ENCODE assay signal across 9 cellular contexts in genomic region chr7:158432369-158433270, GRCh38.
A peak's percentile ranks its signal among the peaks of the same experiment; 100 is the strongest.
DNase-seq lines count a peak whose midpoint lies in the region; ATAC-seq, FAIRE-seq and TF ChIP-seq lines count a peak whose summit lies in the region.
"Had no signal": no experiment of that assay in that cellular context is flagged by ENCODE, and none has a peak within 500 bp of the region (broad histone marks: within the 10 kb centered on the region; RNA-seq: fewer than 3 reads in every experiment).

No MANE protein-coding gene starts in this region.

- peak overlapping the region; percentile 12 for H3K27ac Mint-ChIP-seq in neural progenitor cell
- H3K27ac Mint-ChIP-seq: activated CD4-positive, alpha-beta T cell treated with anti-CD3 and anti-CD28 coated beads, Interleukin-2, amount 10 ng/mL, durations not matched to agents 7 days and 5 days had no signal

- no peaks in the 10 kb centered on the region for H3K79me2 ChIP-seq in K562 (ENCODE audit: control insufficient read depth, insufficient read depth, low read length)
- no peaks in the 10 kb centered on the region for H3K79me2 ChIP-seq in neural progenitor cell (ENCODE audit: low read depth)

- 0 out of 2 replicates have a peak, but pooled peaks cover 7% of the 10 kb centered on the region for H4K20me1 ChIP-seq in K562 (replicated peaks; ENCODE audit: control insufficient read depth, insufficient read depth, low read length)
- no peaks in the 10 kb centered on the region for H4K20me1 ChIP-seq in neural progenitor cell (ENCODE audit: low read depth)

- H3K4me2 ChIP-seq in K562 (ENCODE audit: insufficient read depth, low read length) (no peak overlapping the region), neural progenitor cell (no peak overlapping the region)

- CTCF ChIA-PET in K562 (lab: Yijun Ruan, JAX; ENCODE audit: low intra/inter-chr PET ratio): no interaction called here

- TF ChIP-seq CTCF in K562 (IDR thresholded peaks at IDR 0.05 in 2 of 3, conservative IDR thresholded peaks at IDR 0.05 in 1 of 3; ENCODE audit: insufficient read depth in 2 of 3, low read depth in 1 of 3, low read length in 3 of 3) (no peak), neural progenitor cell (IDR thresholded peaks at IDR 0.05) (no peak)

- peaks cover 2% of the 10 kb centered on the region for H3K9me3 Mint-ChIP-seq in neural progenitor cell
- H3K9me3 Mint-ChIP-seq: activated CD4-positive, alpha-beta T cell treated with anti-CD3 and anti-CD28 coated beads, Interleukin-2, amount 10 ng/mL, durations not matched to agents 7 days and 5 days had no signal

- no peak for TF ChIP-seq POLR2A in K562 (conservative IDR thresholded peaks at IDR 0.05)

- H3K36me3 Mint-ChIP-seq in neural progenitor cell: no peaks in the 10 kb centered on the region

- FAIRE-seq in K562 (lab: Jason Lieb, UNC): no peak

- no peak overlapping the region for H3K9ac ChIP-seq in K562 (ENCODE audit: insufficient read depth in 1 of 2, low read depth in 2 of 2, low read length in 2 of 2)
- H3K9ac ChIP-seq in neural progenitor cell: no peak overlapping the region

- no peak for TF ChIP-seq EP300 in K562 (IDR thresholded peaks at IDR 0.05; ENCODE audit: low read length)

- H3K9me3 ChIP-seq in K562 (replicated peaks; ENCODE audit: control insufficient read depth, insufficient read depth, low read depth, low read length) (no peaks in the 10 kb centered on the region), neural progenitor cell (ENCODE audit: low read depth) (no peaks in the 10 kb centered on the region)

- in situ Hi-C loops in K562 (cut with MboI): no loop called here

- no peaks in the 10 kb centered on the region for H3F3A ChIP-seq in neural progenitor cell (ENCODE audit: low read depth)

- no peaks in the 10 kb centered on the region for H3K9me1 ChIP-seq in K562 (ENCODE audit: control insufficient read depth, insufficient read depth, low read length)

- TF ChIP-seq RAD21 in K562 (CRISPR knock-in tag; conservative IDR thresholded peaks at IDR 0.05 in 1 of 2, IDR thresholded peaks at IDR 0.05 in 1 of 2): no peak

- under 1% methylated on average over 17 of the region's 17 CpGs for WGBS in K562 (ENCODE audit: insufficient coverage, low coverage, missing lambda C conversion rate)

- no peak overlapping the region for H3K4me3 Mint-ChIP-seq in neural progenitor cell
- H3K4me3 Mint-ChIP-seq: activated CD4-positive, alpha-beta T cell treated with anti-CD3 and anti-CD28 coated beads, Interleukin-2, amount 10 ng/mL, durations not matched to agents 7 days and 5 days had no signal

- BruUV-seq in K562 (replicated peaks; lab: Mats Ljungman, UMichigan): no TSS peak

- H3K4me3 ChIP-seq in K562: no peak overlapping the region
- H3K4me3 ChIP-seq in neural progenitor cell: no peak overlapping the region

- H3K27ac ChIP-seq in K562 (ENCODE audit: extremely low read depth, low read depth, low read length) (no peak overlapping the region), neural progenitor cell (no peak overlapping the region)

- ATAC-seq in K562 (no peak; the same call in 1 of the 3 replicates), sciatic nerve (no peak), HG03175 (IDR thresholded peaks at IDR 0.05; ENCODE audit: unreplicated experiment) (no peak), HG02981 (IDR thresholded peaks at IDR 0.05; ENCODE audit: unreplicated experiment) (no peak)

- H3K36me3 ChIP-seq in K562 (ENCODE audit: control insufficient read depth, insufficient read depth, low read length) (no peaks in the 10 kb centered on the region), neural progenitor cell (no peaks in the 10 kb centered on the region)

- H2AFZ ChIP-seq in K562 (ENCODE audit: low read depth, low read length): no peak overlapping the region
- no peak overlapping the region for H2AFZ ChIP-seq in neural progenitor cell (replicated peaks)

- peaks cover 4% of the 10 kb centered on the region for H3K27me3 Mint-ChIP-seq in neural progenitor cell (ENCODE audit: insufficient read depth, low read depth)

- intact Hi-C loops in K562 (cut with micrococcal nuclease) (no loop called here), sciatic nerve (cut with DNase I) (no loop called here)

- peak; percentile 98 for DNase-seq in DMS53 treated with DMSO at 0.1 percent for 48 hours (lab: John Stamatoyannopoulos, UW; ENCODE audit: unreplicated experiment)
- DNase-seq in NCI-H2029 treated with DMSO at 0.1 percent for 48 hours (lab: John Stamatoyannopoulos, UW): peak; percentile 98
- no peak for DNase-seq in K562 (ENCODE audit: extremely low read depth in 1 of 4, low spot score in 3 of 4)
- DNase-seq in neural progenitor cell (ENCODE audit: low spot score): no peak
- DNase-seq in sciatic nerve (ENCODE audit: low spot score): no peak
- DNase-seq in T-helper 2 cell: no peak
- DNase-seq: activated CD4-positive, alpha-beta T cell treated with anti-CD3 and anti-CD28 coated beads, Interleukin-2, amount 10 ng/mL, durations not matched to agents 7 days and 5 days had no signal

- peaks cover 20 to 50% of the 10 kb centered on the region in 2 experiments for H3K27me3 ChIP-seq in K562 (ENCODE audit: control insufficient read depth in 2 of 2, insufficient read depth in 2 of 2, low read length in 2 of 2)
- H3K27me3 ChIP-seq in neural progenitor cell: no peaks in the 10 kb centered on the region

- H3K4me1 ChIP-seq in K562 (replicated peaks in 1 of 2; ENCODE audit: control insufficient read depth in 2 of 2, insufficient read depth in 2 of 2, low read length in 2 of 2): peaks cover 0 to 6% of the 10 kb centered on the region in 2 experiments; a peak in 2 of 5 replicates
- H3K4me1 ChIP-seq in neural progenitor cell: no peaks in the 10 kb centered on the region

- H3K4me1 Mint-ChIP-seq in neural progenitor cell: peaks cover 15% of the 10 kb centered on the region
- H3K4me1 Mint-ChIP-seq: activated CD4-positive, alpha-beta T cell treated with anti-CD3 and anti-CD28 coated beads, Interleukin-2, amount 10 ng/mL, durations not matched to agents 7 days and 5 days had no signal

- POLR2A ChIA-PET in K562 (lab: Yijun Ruan, JAX): interaction anchor here (0.7 to 1.0 kb wide), 2 partner anchors 13 to 40 kb away, joined by 3 read pairs; no protein-coding TSS in a partner anchor

TF ChIP-seq in K562, 482 proteins besides CTCF, POLR2A, EP300 and RAD21 (continues in another document):
- TF ChIP-seq ZBTB49 (CRISPR knock-in tag; IDR thresholded peaks at IDR 0.05; ENCODE audit: borderline replicate concordance) (no peak), ZSCAN32 (CRISPR knock-in tag; IDR thresholded peaks at IDR 0.05) (no peak), CEBPB (tag; IDR thresholded peaks at IDR 0.05) (0 out of 2 replicates have a peak, but pooled peaks have one; percentile 18), ARNT (IDR thresholded peaks at IDR 0.05) (no peak), RBBP5 (IDR thresholded peaks at IDR 0.05; ENCODE audit: borderline replicate concordance, insufficient read depth, low read length, poor library complexity, severe bottlenecking) (no peak), MEF2D (tag; conservative IDR thresholded peaks at IDR 0.05; ENCODE audit: low read depth) (no peak), ATF1 (CRISPR knock-in tag; IDR thresholded peaks at IDR 0.05) (no peak), ATF1 (tag; IDR thresholded peaks at IDR 0.05) (0 out of 2 replicates have a peak, but pooled peaks have one; percentile 22), HSF4 (CRISPR knock-in tag; IDR thresholded peaks at IDR 0.05; ENCODE audit: borderline replicate concordance) (no peak), CHD1 (IDR thresholded peaks at IDR 0.05; ENCODE audit: low read length) (no peak), HDAC1 (IDR thresholded peaks at IDR 0.05) (no peak), CREB3L1 (IDR thresholded peaks at IDR 0.05; ENCODE audit: borderline replicate concordance, low read depth) (no peak), PKNOX1 (IDR thresholded peaks at IDR 0.05) (peak; percentile 52), MTA2 (IDR thresholded peaks at IDR 0.05; ENCODE audit: low read depth) (no peak), PTRF (tag; IDR thresholded peaks at IDR 0.05) (no peak), ZNF77 (CRISPR knock-in tag; IDR thresholded peaks at IDR 0.05) (no peak)

Comparison
In these comparisons a context has a peak if more than half of its experiments do, and no peak if none do; other contexts are left out.
1. DNase-seq: peak in DMS53 treated with DMSO at 0.1 percent for 48 hours (single experiment) and NCI-H2029 treated with DMSO at 0.1 percent for 48 hours (single experiment); none in K562 (0 of 4), neural progenitor cell (single experiment), sciatic nerve (single experiment) and T-helper 2 cell (0 of 5).